Comparison of ENCODE assay signal across 9 cellular contexts in genomic region chr20:38730989-38731737, GRCh38. TPM values are rescaled to one million over a fixed set of nuclear protein-coding genes. Genes with fewer than 3 reads are reported as not detected.
A peak's percentile ranks its signal among the peaks of the same experiment; 100 is the strongest.
DNase-seq lines count a peak whose midpoint lies in the region; ATAC-seq and TF ChIP-seq lines count a peak whose summit lies in the region.
"Had no signal": no experiment of that assay in that cellular context is flagged by ENCODE, and none has a peak within 500 bp of the region (broad histone marks: within the 10 kb centered on the region; RNA-seq: fewer than 3 reads in every experiment).

No MANE protein-coding gene starts in this region.

- H3K27ac ChIP-seq in OCI-LY7 (ENCODE audit: low read depth, low read length, poor library complexity, severe bottlenecking) (peak overlapping the region; percentile 17), neutrophil (no peak overlapping the region)

- DNase-seq in ELF-1 (ENCODE audit: low read depth, low spot score) (peak; percentile 88), HT1080 (ENCODE audit: low read depth) (peak; percentile 62), OCI-LY7 (ENCODE audit: low spot score) (peak; percentile 81), fibroblast of the aortic adventitia (ENCODE audit: low read depth) (peak; percentile 48), superior temporal gyrus (ENCODE audit: extremely low spot score) (peak; percentile 76)
- peak; percentile 57 for DNase-seq in activated T-helper 1 cell treated with anti-CD3 and anti-CD28 coated beads, Interleukin-12 subunit alpha, Interleukin-12 subunit beta, Interleukin-2, Interleukin-4 antibody, amounts not matched to agents 30 ng/mL and 10 ng/mL and 1 ng/mL, durations not matched to agents 14 hours and 24 hours and 36 hours (ENCODE audit: low spot score)

- peak overlapping the region; percentile 99 for H3K4me2 ChIP-seq in OCI-LY7 (ENCODE audit: low read length)

- CTCF ChIA-PET in OCI-LY7 (lab: Charles Lee; ENCODE audit: unreplicated experiment): interaction anchor here (0.6 kb wide), 1 partner anchor 152 kb away, joined by 3 read pairs; no protein-coding TSS in a partner anchor

- ATAC-seq in HG03135 (IDR thresholded peaks at IDR 0.05; ENCODE audit: unreplicated experiment): no peak

- no peaks in the 10 kb centered on the region for H3K9me2 ChIP-seq in OCI-LY7 (ENCODE audit: insufficient read depth, low read length)

- H3K4me1 Mint-ChIP-seq in activated T-helper 1 cell treated with anti-CD3 and anti-CD28 coated beads, Interleukin-12 subunit alpha, Interleukin-12 subunit beta, Interleukin-2, Interleukin-4 antibody, amounts not matched to agents 30 ng/mL and 10 ng/mL and 1 ng/mL, durations not matched to agents 14 hours and 24 hours and 36 hours (ENCODE audit: low read depth): peaks cover 48% of the 10 kb centered on the region

- no peaks in the 10 kb centered on the region for H3K79me2 ChIP-seq in OCI-LY7 (ENCODE audit: insufficient read depth, low read depth, low read length)

- H2AFZ ChIP-seq in OCI-LY7 (ENCODE audit: low read length): peak overlapping the region; percentile 100

- H3K9me3 ChIP-seq in OCI-LY7 (ENCODE audit: low read length) (no peaks in the 10 kb centered on the region), neutrophil (no peaks in the 10 kb centered on the region)

- POLR2A ChIA-PET in OCI-LY7 (lab: Charles Lee): interaction anchor here (0.5 to 0.7 kb wide), 3 partner anchors 16 to 215 kb away, joined by 3 to 5 read pairs (median 4); no protein-coding TSS in a partner anchor

- peaks cover 85% of the 10 kb centered on the region for H3K27me3 Mint-ChIP-seq in activated T-helper 1 cell treated with anti-CD3 and anti-CD28 coated beads, Interleukin-12 subunit alpha, Interleukin-12 subunit beta, Interleukin-2, Interleukin-4 antibody, amounts not matched to agents 30 ng/mL and 10 ng/mL and 1 ng/mL, durations not matched to agents 14 hours and 24 hours and 36 hours (ENCODE audit: insufficient read depth)

- H3K9me3 Mint-ChIP-seq in activated T-helper 1 cell treated with anti-CD3 and anti-CD28 coated beads, Interleukin-12 subunit alpha, Interleukin-12 subunit beta, Interleukin-2, Interleukin-4 antibody, amounts not matched to agents 30 ng/mL and 10 ng/mL and 1 ng/mL, durations not matched to agents 14 hours and 24 hours and 36 hours: peaks cover 8% of the 10 kb centered on the region

- H3K36me3 Mint-ChIP-seq in activated T-helper 1 cell treated with anti-CD3 and anti-CD28 coated beads, Interleukin-12 subunit alpha, Interleukin-12 subunit beta, Interleukin-2, Interleukin-4 antibody, amounts not matched to agents 30 ng/mL and 10 ng/mL and 1 ng/mL, durations not matched to agents 14 hours and 24 hours and 36 hours (ENCODE audit: low read depth): peaks cover 5% of the 10 kb centered on the region

- intact Hi-C loops in OCI-LY7 (cut with micrococcal nuclease; ENCODE audit: unreplicated experiment): loop anchor here (1.0 to 5.0 kb wide), 3 partner anchors 85 to 161 kb away; no protein-coding TSS in a partner anchor
- intact Hi-C loops in activated T-helper 1 cell treated with anti-CD3 and anti-CD28 coated beads, Interleukin-12 subunit alpha, Interleukin-12 subunit beta, Interleukin-2, Interleukin-4 antibody, amounts not matched to agents 30 ng/mL and 10 ng/mL and 1 ng/mL, durations not matched to agents 14 hours and 24 hours and 36 hours (cut with micrococcal nuclease): loop anchor here (1.0 to 5.0 kb wide), 4 partner anchors 17 to 162 kb away; partner anchors contain the start of gene ACTR5

- peak overlapping the region; percentile 61 for H3K4me3 Mint-ChIP-seq in activated T-helper 1 cell treated with anti-CD3 and anti-CD28 coated beads, Interleukin-12 subunit alpha, Interleukin-12 subunit beta, Interleukin-2, Interleukin-4 antibody, amounts not matched to agents 30 ng/mL and 10 ng/mL and 1 ng/mL, durations not matched to agents 14 hours and 24 hours and 36 hours

- BruUV-seq in OCI-LY7 (replicated peaks; lab: Mats Ljungman, UMichigan): no TSS peak

- peak overlapping the region; percentile 70 for H3K4me3 ChIP-seq in OCI-LY7 (ENCODE audit: low read depth, low read length, poor library complexity, severe bottlenecking)
- H3K4me3 ChIP-seq in fibroblast of the aortic adventitia (ENCODE audit: low read depth, low read length): peak overlapping the region; percentile 34
- peak overlapping the region in 1 of 2 experiments; percentile 11 for H3K4me3 ChIP-seq in neutrophil (ENCODE audit: low read depth in 1 of 2, low read length in 1 of 2)

- H3K36me3 ChIP-seq in OCI-LY7 (ENCODE audit: insufficient read depth, low read length) (no peaks in the 10 kb centered on the region), neutrophil (no peaks in the 10 kb centered on the region)

- H4K20me1 ChIP-seq in OCI-LY7 (ENCODE audit: insufficient read depth, low read length): no peaks in the 10 kb centered on the region

- H3K4me1 ChIP-seq in OCI-LY7 (ENCODE audit: insufficient read depth, low read length, poor library complexity, severe bottlenecking) (peaks cover 4% of the 10 kb centered on the region), neutrophil (ENCODE audit: control insufficient read depth in 1 of 2, insufficient read depth in 1 of 2, low read depth in 1 of 2, low read length in 1 of 2) (peaks cover 6 to 17% of the 10 kb centered on the region in 2 experiments)

- peaks cover 100% of the 10 kb centered on the region for H3K27me3 ChIP-seq in neutrophil

- H3K27ac Mint-ChIP-seq in activated T-helper 1 cell treated with anti-CD3 and anti-CD28 coated beads, Interleukin-12 subunit alpha, Interleukin-12 subunit beta, Interleukin-2, Interleukin-4 antibody, amounts not matched to agents 30 ng/mL and 10 ng/mL and 1 ng/mL, durations not matched to agents 14 hours and 24 hours and 36 hours: peak overlapping the region; percentile 76

- TF ChIP-seq CTCF in OCI-LY7 (conservative IDR thresholded peaks at IDR 0.05; ENCODE audit: low read length) (peak; percentile 97), fibroblast of the aortic adventitia (IDR thresholded peaks at IDR 0.05; ENCODE audit: insufficient read depth, low read length) (peak; percentile 96), neutrophil (IDR thresholded peaks at IDR 0.05) (peak; percentile 95)

RNA-seq across cellular contexts. Expression of gene SLC32A1, which starts 6.9 kb away (rescaled TPM):
- total RNA-seq in HT1080 (2014; rRNA removed; shearing (Covaris generic)): not detected in 2 replicates
- polyA plus RNA-seq in HT1080 (2015; cell fraction: cytosol; rRNA removed): not detected in 2 replicates
- not detected in 2 replicates for polyA plus RNA-seq in HT1080 (2015; cell fraction: nucleus; rRNA removed)
- not detected in 2 replicates for total RNA-seq in OCI-LY7 (2014; rRNA removed; shearing (Covaris generic))
- total RNA-seq in OCI-LY7 (2022) (not detected in 2 replicates), fibroblast of the aortic adventitia (ENCODE audit: low replicate concordance) (not detected in 2 replicates)
- not detected in 2 replicates for total RNA-seq in activated T-helper 1 cell treated with anti-CD3 and anti-CD28 coated beads, Interleukin-12 subunit alpha, Interleukin-12 subunit beta, Interleukin-2, Interleukin-4 antibody, amounts not matched to agents 30 ng/mL and 10 ng/mL and 1 ng/mL, durations not matched to agents 14 hours and 24 hours and 36 hours
- total RNA-seq: pulmonary artery endothelial cell had no signal

RNA-seq across cellular contexts. Expression of gene ACTR5, which starts 17.1 kb away (rescaled TPM):
- 8.0 and 10.7 TPM in 2 replicates for total RNA-seq in HT1080 (2014; rRNA removed; shearing (Covaris generic))
- polyA plus RNA-seq in HT1080 (2015; cell fraction: cytosol; rRNA removed): 5.5 and 6.0 TPM in 2 replicates
- 14.7 and 17.6 TPM in 2 replicates for polyA plus RNA-seq in HT1080 (2015; cell fraction: nucleus; rRNA removed)
- total RNA-seq in OCI-LY7 (2014; rRNA removed; shearing (Covaris generic)): 21.1 and 22.2 TPM in 2 replicates
- total RNA-seq in OCI-LY7 (2022): 12.3 and 14.4 TPM in 2 replicates
- total RNA-seq in activated T-helper 1 cell treated with anti-CD3 and anti-CD28 coated beads, Interleukin-12 subunit alpha, Interleukin-12 subunit beta, Interleukin-2, Interleukin-4 antibody, amounts not matched to agents 30 ng/mL and 10 ng/mL and 1 ng/mL, durations not matched to agents 14 hours and 24 hours and 36 hours: 14.9 and 15.2 TPM in 2 replicates
- total RNA-seq in fibroblast of the aortic adventitia (ENCODE audit: low replicate concordance): 2.9 and 4.6 TPM in 2 replicates
